In the genomic region with DNA sequence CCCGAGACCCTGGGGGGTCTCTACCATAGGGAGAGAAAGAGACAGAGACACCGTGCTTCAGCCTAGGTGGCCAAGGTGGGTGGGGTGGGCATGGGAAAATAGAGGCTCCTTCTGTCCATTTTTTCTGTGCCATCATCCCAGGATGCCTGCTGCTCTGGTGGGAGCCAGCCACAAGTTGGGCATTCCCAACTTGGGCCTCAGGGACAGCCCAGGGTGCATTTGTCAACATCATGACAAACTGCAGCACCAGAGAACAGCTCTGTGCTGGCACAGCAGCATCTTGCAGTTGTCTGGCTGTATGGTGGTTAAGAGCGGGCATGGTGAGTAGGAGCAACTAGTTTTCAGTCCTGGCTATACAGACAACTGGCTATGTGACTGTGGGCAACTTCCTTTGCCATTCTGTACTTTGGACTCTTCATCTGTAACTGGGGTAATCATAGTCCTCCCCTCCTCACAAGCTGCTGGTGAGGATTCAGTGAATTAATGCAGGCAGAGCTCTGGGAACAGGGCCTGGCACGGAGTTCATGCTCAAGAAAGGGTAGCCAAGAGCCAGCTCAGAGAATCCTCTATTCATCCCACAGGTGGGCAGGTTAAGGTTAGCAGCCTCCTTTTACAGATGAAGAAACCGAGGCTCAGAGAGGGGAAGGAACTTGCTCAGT, we compare ENCODE assay signal across 1 cellular context.
TF ChIP-seq lines count a peak whose summit lies in the region.

No MANE protein-coding gene starts in this region.

TF ChIP-seq in WTC11, 78 proteins besides CTCF, POLR2A, EP300 and RAD21 (continued from another document):
- no peak for TF ChIP-seq NFE2L1 (CRISPR knock-in tag; IDR thresholded peaks at IDR 0.05)
- TF ChIP-seq GTF2I (CRISPR knock-in tag; conservative IDR thresholded peaks at IDR 0.05): no peak
- TF ChIP-seq, protein P1, sequence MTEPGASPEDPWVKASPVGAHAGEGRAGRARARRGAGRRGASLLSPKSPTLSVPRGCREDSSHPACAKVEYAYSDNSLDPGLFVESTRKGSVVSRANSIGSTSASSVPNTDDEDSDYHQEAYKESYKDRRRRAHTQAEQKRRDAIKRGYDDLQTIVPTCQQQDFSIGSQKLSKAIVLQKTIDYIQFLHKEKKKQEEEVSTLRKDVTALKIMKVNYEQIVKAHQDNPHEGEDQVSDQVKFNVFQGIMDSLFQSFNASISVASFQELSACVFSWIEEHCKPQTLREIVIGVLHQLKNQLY (CRISPR knock-in tag; IDR thresholded peaks at IDR 0.05): no peak
- TF ChIP-seq E2F1 (CRISPR knock-in tag; IDR thresholded peaks at IDR 0.05): no peak
- no peak for TF ChIP-seq ATF1 (CRISPR knock-in tag; IDR thresholded peaks at IDR 0.05)
- no peak for TF ChIP-seq PRRX2 (CRISPR knock-in tag; IDR thresholded peaks at IDR 0.05)
- TF ChIP-seq NR2C2 (CRISPR knock-in tag; IDR thresholded peaks at IDR 0.05): no peak
- TF ChIP-seq, protein P2, sequence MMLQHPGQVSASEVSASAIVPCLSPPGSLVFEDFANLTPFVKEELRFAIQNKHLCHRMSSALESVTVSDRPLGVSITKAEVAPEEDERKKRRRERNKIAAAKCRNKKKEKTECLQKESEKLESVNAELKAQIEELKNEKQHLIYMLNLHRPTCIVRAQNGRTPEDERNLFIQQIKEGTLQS (CRISPR knock-in tag; conservative IDR thresholded peaks at IDR 0.05): no peak
- no peak for TF ChIP-seq TP53 (CRISPR knock-in tag; IDR thresholded peaks at IDR 0.05)
